ENCODE assay signal across 1 cellular context in genomic region chr1:201554789-201555592, GRCh38.
TF ChIP-seq lines count a peak whose summit lies in the region.

No MANE protein-coding gene starts in this region.

TF ChIP-seq in IMR-90, 13 proteins besides CTCF, POLR2A, EP300 and RAD21 (continued from another document):
- TF ChIP-seq RFX5 (IDR thresholded peaks at IDR 0.05; ENCODE audit: low read depth, low read length): no peak
TF ChIP-seq in IMR-90: peak in this region for 0.
